Comparison of ENCODE assay signal across 25 cellular contexts in the genomic region with DNA sequence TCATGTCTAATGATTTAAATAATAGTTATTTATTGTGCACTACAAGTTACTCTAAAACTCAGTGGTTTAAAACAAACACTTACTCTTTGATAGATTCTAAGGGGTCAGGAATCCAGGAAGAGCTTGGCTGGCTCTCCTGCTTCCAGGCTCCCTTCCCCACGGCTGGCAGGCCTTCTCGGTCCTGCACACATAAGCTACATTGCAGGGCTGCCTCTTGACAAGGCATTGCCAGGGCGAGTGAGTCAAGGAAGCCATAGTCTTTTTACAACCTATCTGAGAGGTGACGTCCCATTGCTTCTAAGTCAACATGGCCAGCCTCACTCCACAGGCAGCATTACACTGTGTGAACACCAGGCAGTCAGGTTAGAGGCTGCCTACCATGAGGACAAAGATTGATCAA.
A peak's percentile ranks its signal among the peaks of the same experiment; 100 is the strongest.
DNase-seq lines count a peak whose midpoint lies in the region; ATAC-seq and TF ChIP-seq lines count a peak whose summit lies in the region.
"Had no signal": no experiment of that assay in that cellular context is flagged by ENCODE, and none has a peak within 500 bp of the region (broad histone marks: within the 10 kb centered on the region; RNA-seq: fewer than 3 reads in every experiment).

No MANE protein-coding gene starts in this region.

- DNase-seq in Calu3 (peak; percentile 26), NCI-H146 (lab: John Stamatoyannopoulos, UW) (peak; percentile 73), glomerular visceral epithelial cell (ENCODE audit: extremely low spot score) (peak; percentile 40), neuronal stem cell (ENCODE audit: low spot score) (no peak), NCI-H2107 treated with DMSO at 0.1 percent for 48 hours (lab: John Stamatoyannopoulos, UW; ENCODE audit: unreplicated experiment) (no peak), endodermal cell (no peak), NCI-H187 treated with DMSO at 0.1 percent for 48 hours (lab: John Stamatoyannopoulos, UW) (no peak)
- DNase-seq: activated gamma-delta T cell; activated naive CD8-positive, alpha-beta T cell treated with anti-CD3 and anti-CD28 coated beads, Interleukin-2, amount 10 ng/mL, durations not matched to agents 7 days and 5 days; central memory CD4-positive, alpha-beta T cell; EL; foreskin keratinocyte; naive thymus-derived CD8-positive, alpha-beta T cell; NCI-H1105; NCI-H2107; NCI-H446; right cardiac atrium; spleen; T-helper 17 cell had no signal

- no peak overlapping the region for H3K4ac ChIP-seq in neuronal stem cell (ENCODE audit: low read length)

- H2AFZ ChIP-seq in neuronal stem cell (ENCODE audit: low read length) = no peak overlapping the region
- H2AFZ ChIP-seq: GM23338 had no signal

- H3K9me3 ChIP-seq in neuronal stem cell (replicated peaks in 1 of 2; ENCODE audit: control insufficient read depth in 2 of 2, insufficient read depth in 1 of 2, low read depth in 1 of 2, low read length in 2 of 2) (no peaks in the 10 kb centered on the region), endodermal cell (ENCODE audit: control insufficient read depth, low read length) (no peaks in the 10 kb centered on the region)
- H3K9me3 ChIP-seq: esophagus muscularis mucosa, spleen, upper lobe of left lung had no signal

- intact Hi-C loops in Calu3 (cut with micrococcal nuclease; ENCODE audit: unreplicated experiment) = no loop called here

- H3K27me3 ChIP-seq in neuronal stem cell (ENCODE audit: control insufficient read depth in 3 of 3, insufficient read depth in 3 of 3, low read depth in 1 of 3, low read length in 3 of 3) (no peaks in the 10 kb centered on the region), endodermal cell (ENCODE audit: control insufficient read depth, insufficient read depth, low read length, poor library complexity, severe bottlenecking) (no peaks in the 10 kb centered on the region)
- H3K27me3 ChIP-seq: esophagus muscularis mucosa, foreskin keratinocyte, spleen, upper lobe of left lung had no signal

- no peak overlapping the region for H3K4me3 ChIP-seq in neuronal stem cell (ENCODE audit: low read length in 2 of 2)
- H3K4me3 ChIP-seq in endodermal cell (ENCODE audit: low read length) = no peak overlapping the region
- H3K4me3 ChIP-seq: esophagus muscularis mucosa, GM23338, spleen, upper lobe of left lung had no signal

- no peak overlapping the region for H4K8ac ChIP-seq in neuronal stem cell (ENCODE audit: low read depth, low read length)

- H3K4me1 ChIP-seq in neuronal stem cell (ENCODE audit: control insufficient read depth in 2 of 2, insufficient read depth in 1 of 2, low read depth in 1 of 2, low read length in 2 of 2) (peaks cover 7 to 8% of the 10 kb centered on the region in 2 donors), endodermal cell (ENCODE audit: control insufficient read depth, insufficient read depth, low read length) (no peaks in the 10 kb centered on the region)
- H3K4me1 ChIP-seq: foreskin keratinocyte had no signal

- H3K27ac Mint-ChIP-seq in Calu3 (ENCODE audit: unreplicated experiment) = peak overlapping the region; percentile 63
- H3K27ac Mint-ChIP-seq in endodermal cell = no peak overlapping the region
- H3K27ac Mint-ChIP-seq: activated naive CD8-positive, alpha-beta T cell treated with anti-CD3 and anti-CD28 coated beads, Interleukin-2, amount 10 ng/mL, durations not matched to agents 7 days and 5 days; GM23338; T-helper 17 cell had no signal

- H3K9me3 Mint-ChIP-seq in Calu3 (ENCODE audit: low read depth, unreplicated experiment) (no peaks in the 10 kb centered on the region), endodermal cell (no peaks in the 10 kb centered on the region)
- H3K9me3 Mint-ChIP-seq: GM23338; naive thymus-derived CD8-positive, alpha-beta T cell had no signal

- H2BK120ac ChIP-seq in neuronal stem cell (ENCODE audit: low read depth, low read length) = no peak overlapping the region

- BruUV-seq in Calu3 (replicated peaks; lab: Mats Ljungman, UMichigan) = no TSS peak

- WGBS in neuronal stem cell (ENCODE audit: extremely low coverage in 2 of 2, insufficient read length in 2 of 2, insufficient replicate concordance in 1 of 2), 2 donors = no CpG with 5 or more reads among the region's 4 CpGs
- 85 to 91% methylated on average over 3 to 4 of the region's 4 CpGs for WGBS in endodermal cell (ENCODE audit: insufficient coverage in 1 of 2, insufficient read length in 1 of 2), 2 experiments

- peak overlapping the region; percentile 49 for H3K14ac ChIP-seq in neuronal stem cell (ENCODE audit: low read length)

- H2BK5ac ChIP-seq in neuronal stem cell (ENCODE audit: low read length) = no peak overlapping the region

- ATAC-seq in HG03039 (IDR thresholded peaks at IDR 0.05; ENCODE audit: unreplicated experiment) = no peak
- ATAC-seq: foreskin keratinocyte; GM23338; naive thymus-derived CD8-positive, alpha-beta T cell; SK-N-SH treated with all-trans-retinoic acid at 6 μM for 48 hours; T-helper 17 cell had no signal

- H3K27me3 Mint-ChIP-seq in Calu3 (ENCODE audit: unreplicated experiment) = no peaks in the 10 kb centered on the region
- H3K27me3 Mint-ChIP-seq in endodermal cell (ENCODE audit: insufficient read depth) = no peaks in the 10 kb centered on the region
- H3K27me3 Mint-ChIP-seq: activated naive CD8-positive, alpha-beta T cell treated with anti-CD3 and anti-CD28 coated beads, Interleukin-2, amount 10 ng/mL, durations not matched to agents 7 days and 5 days; naive thymus-derived CD8-positive, alpha-beta T cell; T-helper 17 cell had no signal

- peaks cover 28% of the 10 kb centered on the region for H3K4me1 Mint-ChIP-seq in Calu3 (ENCODE audit: low read depth, unreplicated experiment)
- peaks cover 16% of the 10 kb centered on the region for H3K4me1 Mint-ChIP-seq in endodermal cell

- peak overlapping the region; percentile 7 for H3K18ac ChIP-seq in neuronal stem cell (ENCODE audit: low read length)

- H3K79me1 ChIP-seq in neuronal stem cell (ENCODE audit: low read depth, low read length) = peaks cover 3% of the 10 kb centered on the region

- H2BK15ac ChIP-seq in neuronal stem cell (ENCODE audit: low read length) = no peak overlapping the region

- no peak overlapping the region for H3K9ac ChIP-seq in neuronal stem cell (ENCODE audit: low read depth, low read length, poor library complexity)
- no peak overlapping the region for H3K9ac ChIP-seq in endodermal cell (ENCODE audit: extremely low read depth, low read length, poor library complexity, severe bottlenecking)

- CTCF ChIA-PET in Calu3 (lab: Charles Lee) = interaction anchor here (0.6 kb wide), 1 partner anchor 485 kb away, joined by 3 read pairs; no protein-coding TSS in a partner anchor

- no peak overlapping the region for H3K4me3 Mint-ChIP-seq in Calu3 (ENCODE audit: low read depth, unreplicated experiment)
- no peak overlapping the region for H3K4me3 Mint-ChIP-seq in endodermal cell
- H3K4me3 Mint-ChIP-seq: activated naive CD8-positive, alpha-beta T cell treated with anti-CD3 and anti-CD28 coated beads, Interleukin-2, amount 10 ng/mL, durations not matched to agents 7 days and 5 days; GM23338; naive thymus-derived CD8-positive, alpha-beta T cell; T-helper 17 cell had no signal

- H2AK5ac ChIP-seq in neuronal stem cell (ENCODE audit: low read depth, low read length) = no peak overlapping the region

- H3K27ac ChIP-seq in neuronal stem cell (replicated peaks; ENCODE audit: low read length) = no peak overlapping the region
- no peak overlapping the region for H3K27ac ChIP-seq in endodermal cell (ENCODE audit: low read depth, low read length)
- H3K27ac ChIP-seq: esophagus muscularis mucosa, foreskin keratinocyte, RWPE1, spleen, upper lobe of left lung had no signal

- H3K36me3 ChIP-seq in neuronal stem cell (replicated peaks in 1 of 2; ENCODE audit: control insufficient read depth in 2 of 2, insufficient read depth in 2 of 2, low read length in 2 of 2) = no peaks in the 10 kb centered on the region
- H3K36me3 ChIP-seq in endodermal cell (ENCODE audit: control insufficient read depth, insufficient read depth, low read length) = no peaks in the 10 kb centered on the region
- H3K36me3 ChIP-seq: upper lobe of left lung had no signal

- no peak overlapping the region for H3K4me2 ChIP-seq in neuronal stem cell (ENCODE audit: insufficient read depth, low read length, poor library complexity, severe bottlenecking)
- H3K4me2 ChIP-seq: GM23338 had no signal

- H3K36me3 Mint-ChIP-seq in Calu3 (ENCODE audit: insufficient read depth, unreplicated experiment) = no peaks in the 10 kb centered on the region
- H3K36me3 Mint-ChIP-seq in endodermal cell (ENCODE audit: low read depth) = no peaks in the 10 kb centered on the region

- TF ChIP-seq CTCF in Calu3 (IDR thresholded peaks at IDR 0.05; ENCODE audit: unreplicated experiment) (no peak), endodermal cell (conservative IDR thresholded peaks at IDR 0.05) (no peak)

- no peak overlapping the region for H4K91ac ChIP-seq in neuronal stem cell (ENCODE audit: low read depth, low read length, poor library complexity)

- H2BK12ac ChIP-seq in neuronal stem cell (ENCODE audit: low read length) = no peak overlapping the region

- H3K23ac ChIP-seq in neuronal stem cell (ENCODE audit: low read depth, low read length, poor library complexity) = no peak overlapping the region

Comparison
In these comparisons a context has a peak if more than half of its experiments do, and no peak if none do; other contexts are left out.
1. DNase-seq: peak in Calu3 (single experiment), NCI-H146 (single experiment) and glomerular visceral epithelial cell (single experiment); none in neuronal stem cell (single experiment), NCI-H2107 treated with DMSO at 0.1 percent for 48 hours (single experiment), endodermal cell (single experiment) and NCI-H187 treated with DMSO at 0.1 percent for 48 hours (single experiment).